16 cellular contexts compared by ENCODE assay signal in the genomic region with DNA sequence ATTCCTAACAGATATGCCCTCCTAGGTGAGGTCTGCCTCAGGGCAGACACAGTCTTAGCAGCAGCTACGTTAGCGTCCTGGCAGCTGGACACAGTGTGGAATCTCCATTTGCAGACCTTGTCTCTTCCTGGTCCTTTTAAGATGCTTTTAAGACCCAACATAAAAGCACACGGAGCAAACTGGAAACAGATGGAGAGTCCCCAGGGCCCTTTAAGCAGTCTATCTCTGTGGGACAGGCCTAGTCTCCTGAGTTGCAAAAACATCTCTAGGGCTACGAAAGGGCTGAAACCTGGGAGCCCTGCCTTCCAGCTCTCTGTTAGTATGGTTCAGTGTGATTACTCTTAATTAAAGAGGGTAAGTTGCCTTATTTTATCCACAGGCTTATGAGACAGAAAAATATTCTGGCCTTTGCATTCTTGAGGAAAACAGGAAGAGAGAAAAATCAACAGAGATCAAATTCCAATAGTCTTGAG.
DNase-seq lines count a peak whose midpoint lies in the region; TF ChIP-seq lines count a peak whose summit lies in the region.
"Had no signal": no experiment of that assay in that cellular context is flagged by ENCODE, and none has a peak within 500 bp of the region (broad histone marks: within the 10 kb centered on the region; RNA-seq: fewer than 3 reads in every experiment).

No MANE protein-coding gene starts in this region.

- peak; percentile 77 for DNase-seq in A673 (ENCODE audit: low spot score)
- DNase-seq in HFF-Myc (ENCODE audit: extremely low read depth, low read depth), result peak; percentile 74
- peak; percentile 29 for DNase-seq in astrocyte of the hippocampus (ENCODE audit: low read depth, low spot score)
- DNase-seq in islet precursor cell, result peak; percentile 77
- DNase-seq in NK-92 (lab: John Stamatoyannopoulos, UW; ENCODE audit: unreplicated experiment), result no peak
- DNase-seq in NCI-H446 treated with DMSO at 0.1 percent for 48 hours (lab: John Stamatoyannopoulos, UW), result no peak
- DNase-seq in NCI-H2107 (lab: John Stamatoyannopoulos, UW), result no peak
- DNase-seq in NCI-H187 treated with DMSO at 0.1 percent for 48 hours (lab: John Stamatoyannopoulos, UW), result no peak
- DNase-seq: activated CD8-positive, alpha-beta memory T cell treated with anti-CD3 and anti-CD28 coated beads, Interleukin-2, amount 50 U/mL, for 48 hours; activated naive CD8-positive, alpha-beta T cell treated with anti-CD3 and anti-CD28 coated beads, Interleukin-2, amount 10 ng/mL, durations not matched to agents 7 days and 5 days; DMS153; effector CD4-positive, alpha-beta T cell; head of caudate nucleus; left ventricle myocardium inferior; MV-4-11; stimulated activated CD8-positive, alpha-beta memory T cell treated with anti-CD3 and anti-CD28 coated beads, Interleukin-4, amount 100 ng/mL, for 48 hours had no signal

- H3K27me3 ChIP-seq in A673 (replicated peaks; ENCODE audit: insufficient read depth, low read depth, low read length, poor library complexity), result no peaks in the 10 kb centered on the region

- peaks cover 30% of the 10 kb centered on the region for H3K4me1 ChIP-seq in A673 (ENCODE audit: insufficient read depth, low read length, poor library complexity, severe bottlenecking)
- H3K4me1 ChIP-seq: left ventricle myocardium inferior had no signal

- TF ChIP-seq CTCF in A673 (conservative IDR thresholded peaks at IDR 0.05; ENCODE audit: low read depth, low read length), result no peak
- TF ChIP-seq CTCF in HFF-Myc (IDR thresholded peaks at IDR 0.05; ENCODE audit: low read depth, low read length, missing control alignments), result no peak

- H3K4me3 ChIP-seq in A673 (ENCODE audit: low read depth, low read length, poor library complexity, severe bottlenecking) (no peak overlapping the region), HFF-Myc (replicated peaks; ENCODE audit: low read depth, low read length) (no peak overlapping the region)
- H3K4me3 ChIP-seq: left ventricle myocardium inferior had no signal

- H3K9me3 ChIP-seq in A673 (ENCODE audit: low read depth, low read length, poor library complexity, severe bottlenecking), result no peaks in the 10 kb centered on the region

- no peaks in the 10 kb centered on the region for H3K36me3 ChIP-seq in A673 (ENCODE audit: insufficient read depth, low read length, poor library complexity, severe bottlenecking)
- H3K36me3 ChIP-seq: left ventricle myocardium inferior had no signal

- CTCF ChIA-PET in A673 (lab: Charles Lee), result no interaction called here

- intact Hi-C loops in A673 (cut with micrococcal nuclease; ENCODE audit: unreplicated experiment), result no loop called here

- H3K27ac ChIP-seq in A673 (ENCODE audit: low read depth, low read length, poor library complexity, severe bottlenecking), result peak overlapping the region; percentile 53
- H3K27ac ChIP-seq: left ventricle myocardium inferior had no signal

- BruUV-seq in A673 (replicated peaks; lab: Mats Ljungman, UMichigan), result no TSS peak

- POLR2A ChIA-PET in A673 (lab: Charles Lee; ENCODE audit: low non-redundant PET), result no interaction called here

Comparison
In these comparisons a context has a peak if more than half of its experiments do, and no peak if none do; other contexts are left out.
1. DNase-seq: peak in A673 (single experiment), HFF-Myc (single experiment), astrocyte of the hippocampus (single experiment) and islet precursor cell (single experiment); none in NK-92 (single experiment), NCI-H446 treated with DMSO at 0.1 percent for 48 hours (single experiment), NCI-H2107 (single experiment) and NCI-H187 treated with DMSO at 0.1 percent for 48 hours (single experiment).